Comparison of ENCODE assay signal across 17 cellular contexts in the genomic region with DNA sequence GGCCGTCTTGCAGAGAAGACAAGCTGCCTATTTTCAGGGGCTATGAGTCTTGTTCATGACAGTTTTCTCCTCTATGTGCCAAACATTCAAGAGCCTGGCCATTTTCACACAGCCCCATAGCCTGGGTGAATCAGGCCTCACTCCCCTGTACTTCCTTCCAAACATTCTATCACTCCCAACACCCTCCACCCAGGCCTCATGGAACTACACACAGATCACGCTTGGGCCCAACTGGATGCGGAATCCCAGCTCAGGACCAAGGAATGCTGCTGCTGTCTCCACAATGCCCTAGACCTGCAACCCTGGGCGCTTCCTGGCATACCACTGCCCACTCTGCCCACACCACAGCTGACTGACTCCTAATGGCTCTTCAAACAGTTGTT. TPM values are rescaled to one million over a fixed set of nuclear protein-coding genes. Genes with fewer than 3 reads are reported as not detected.
DNase-seq lines count a peak whose midpoint lies in the region; ATAC-seq and TF ChIP-seq lines count a peak whose summit lies in the region.
"Had no signal": no experiment of that assay in that cellular context is flagged by ENCODE, and none has a peak within 500 bp of the region (broad histone marks: within the 10 kb centered on the region; RNA-seq: fewer than 3 reads in every experiment).

No MANE protein-coding gene starts in this region.

- H3K4me2 ChIP-seq in hepatocyte, result peak overlapping the region; percentile 60

- peaks cover 16% of the 10 kb centered on the region for H3K4me1 ChIP-seq in hepatocyte (ENCODE audit: insufficient read depth)
- no peaks in the 10 kb centered on the region for H3K4me1 ChIP-seq in CD4-positive, alpha-beta memory T cell (ENCODE audit: insufficient read depth, low read length)

- peak overlapping the region; percentile 35 for H3K27ac Mint-ChIP-seq in neural crest cell (ENCODE audit: unreplicated experiment)
- H3K27ac Mint-ChIP-seq in CD4-positive, alpha-beta memory T cell, result no peak overlapping the region
- H3K27ac Mint-ChIP-seq: activated T-helper 1 cell treated with anti-CD3 and anti-CD28 coated beads, Interleukin-12 subunit alpha, Interleukin-12 subunit beta, Interleukin-2, Interleukin-4 antibody, amounts not matched to agents 30 ng/mL and 10 ng/mL and 1 ng/mL, durations not matched to agents 14 hours and 24 hours and 36 hours; IgD-negative memory B cell; naive B cell had no signal

- H3K27ac ChIP-seq in hepatocyte, result peak overlapping the region; percentile 58
- no peak overlapping the region for H3K27ac ChIP-seq in CD4-positive, alpha-beta memory T cell (ENCODE audit: low read depth, low read length)
- H3K27ac ChIP-seq: tibial nerve had no signal

- H2AFZ ChIP-seq in hepatocyte, result no peak overlapping the region

- POLR2A ChIA-PET in CD4-positive, alpha-beta memory T cell (lab: Charles Lee; ENCODE audit: partially characterized antibody), result no interaction called here

- no peaks in the 10 kb centered on the region for H3K4me1 Mint-ChIP-seq in neural crest cell
- H3K4me1 Mint-ChIP-seq in CD4-positive, alpha-beta memory T cell, result no peaks in the 10 kb centered on the region
- H3K4me1 Mint-ChIP-seq: central memory CD8-positive, alpha-beta T cell; IgD-negative memory B cell; naive B cell had no signal

- no peaks in the 10 kb centered on the region for H3K36me3 Mint-ChIP-seq in neural crest cell (ENCODE audit: low read depth)
- H3K36me3 Mint-ChIP-seq in CD4-positive, alpha-beta memory T cell, result no peaks in the 10 kb centered on the region
- H3K36me3 Mint-ChIP-seq: IgD-negative memory B cell, naive B cell had no signal

- H3K27me3 Mint-ChIP-seq in neural crest cell (ENCODE audit: low read depth), result peaks cover 11% of the 10 kb centered on the region
- H3K27me3 Mint-ChIP-seq in CD4-positive, alpha-beta memory T cell, result peaks cover 1 to 6% of the 10 kb centered on the region in 2 donors

- H3K36me3 ChIP-seq in hepatocyte (replicated peaks; ENCODE audit: insufficient read depth, low read depth), result no peaks in the 10 kb centered on the region
- no peaks in the 10 kb centered on the region for H3K36me3 ChIP-seq in CD4-positive, alpha-beta memory T cell (ENCODE audit: insufficient read depth, low read length)
- H3K36me3 ChIP-seq: tibial nerve had no signal

- ATAC-seq in Right ventricle myocardium superior (ENCODE audit: poor library complexity) (peak; percentile 38), HG02610 (IDR thresholded peaks at IDR 0.05; ENCODE audit: unreplicated experiment) (no peak)

- H3K9me3 Mint-ChIP-seq in neural crest cell, result no peaks in the 10 kb centered on the region
- no peaks in the 10 kb centered on the region for H3K9me3 Mint-ChIP-seq in CD4-positive, alpha-beta memory T cell
- H3K9me3 Mint-ChIP-seq: activated T-helper 1 cell treated with anti-CD3 and anti-CD28 coated beads, Interleukin-12 subunit alpha, Interleukin-12 subunit beta, Interleukin-2, Interleukin-4 antibody, amounts not matched to agents 30 ng/mL and 10 ng/mL and 1 ng/mL, durations not matched to agents 14 hours and 24 hours and 36 hours; central memory CD8-positive, alpha-beta T cell; naive B cell had no signal

- TF ChIP-seq CTCF in hepatocyte (IDR thresholded peaks at IDR 0.05; ENCODE audit: poor library complexity) (no peak), neural crest cell (conservative IDR thresholded peaks at IDR 0.05) (no peak)

- no peaks in the 10 kb centered on the region for H3K79me2 ChIP-seq in hepatocyte

- 87% methylated on average over 4 of the region's 4 CpGs for WGBS in hepatocyte (ENCODE audit: low lambda C conversion rate, missing lambda C conversion rate)

- no peak overlapping the region for H3K4me3 ChIP-seq in hepatocyte
- no peak overlapping the region for H3K4me3 ChIP-seq in CD4-positive, alpha-beta memory T cell (ENCODE audit: low read length in 2 of 2)
- H3K4me3 ChIP-seq: tibial nerve had no signal

- H3K9me2 ChIP-seq in hepatocyte (replicated peaks; ENCODE audit: insufficient read depth), result no peaks in the 10 kb centered on the region

- no peak overlapping the region for H3K4me3 Mint-ChIP-seq in neural crest cell
- no peak overlapping the region for H3K4me3 Mint-ChIP-seq in CD4-positive, alpha-beta memory T cell
- H3K4me3 Mint-ChIP-seq: activated T-helper 1 cell treated with anti-CD3 and anti-CD28 coated beads, Interleukin-12 subunit alpha, Interleukin-12 subunit beta, Interleukin-2, Interleukin-4 antibody, amounts not matched to agents 30 ng/mL and 10 ng/mL and 1 ng/mL, durations not matched to agents 14 hours and 24 hours and 36 hours; central memory CD8-positive, alpha-beta T cell; IgD-negative memory B cell; naive B cell had no signal

- DNase-seq in Right ventricle myocardium superior (no peak), cardiac septum (ENCODE audit: low spot score) (no peak), hepatocyte (ENCODE audit: low spot score) (no peak), neural crest cell (ENCODE audit: low read depth, low spot score) (no peak), superior temporal gyrus (ENCODE audit: extremely low spot score) (no peak), NCI-H2081 (lab: John Stamatoyannopoulos, UW) (no peak)
- DNase-seq in CD4-positive, alpha-beta memory T cell, result no peak
- DNase-seq: GDM1; naive B cell; stimulated activated CD4-positive, alpha-beta T cell treated with anti-CD3 and anti-CD28 coated beads, Interleukin-2, amount 100 ng/mL, for 48 hours; stimulated activated CD8-positive, alpha-beta memory T cell treated with anti-CD3 and anti-CD28 coated beads, Interleukin-4, amount 100 ng/mL, for 48 hours had no signal

- CTCF ChIA-PET in CD4-positive, alpha-beta memory T cell (lab: Charles Lee; ENCODE audit: partially characterized antibody), result no interaction called here

- H3K27me3 ChIP-seq in hepatocyte, result no peaks in the 10 kb centered on the region
- H3K27me3 ChIP-seq in CD4-positive, alpha-beta memory T cell (ENCODE audit: insufficient read depth, low read length), result no peaks in the 10 kb centered on the region
- H3K27me3 ChIP-seq: tibial nerve had no signal

- no peaks in the 10 kb centered on the region for H4K20me1 ChIP-seq in hepatocyte (ENCODE audit: insufficient read depth, poor library complexity, severe bottlenecking)

- no peaks in the 10 kb centered on the region for H3K9me3 ChIP-seq in hepatocyte (ENCODE audit: low read depth)
- H3K9me3 ChIP-seq in CD4-positive, alpha-beta memory T cell (ENCODE audit: control insufficient read depth in 1 of 2, low read length in 2 of 2), result no peaks in the 10 kb centered on the region
- H3K9me3 ChIP-seq: Caco-2, tibial nerve had no signal

- intact Hi-C loops in Right ventricle myocardium superior (cut with DNase I), result no loop called here
- intact Hi-C loops in cardiac septum (cut with DNase I), result no loop called here
- intact Hi-C loops in CD4-positive, alpha-beta memory T cell (cut with micrococcal nuclease), result no loop called here

RNA-seq across cellular contexts. Expression of gene PCSK6, which starts 39.4 kb away (rescaled TPM):
- 34.7 TPM for total RNA-seq in Right ventricle myocardium superior
- total RNA-seq in cardiac septum, result 10.6 TPM
- 40.5 and 52.5 TPM in 2 replicates for total RNA-seq in hepatocyte
- 31.7 and 36.0 TPM in 2 replicates for polyA plus RNA-seq in hepatocyte
- total RNA-seq in neural crest cell, result 4.5 and 5.4 TPM in 2 replicates
- total RNA-seq in CD4-positive, alpha-beta memory T cell, result under 1 TPM; 0.41 to 0.53 TPM
- polyA plus RNA-seq in CD4-positive, alpha-beta memory T cell, result under 1 TPM; 0.08 to 0.24 TPM
